Comparison of ENCODE assay signal across 12 cellular contexts in genomic region chr6:4355241-4355640, GRCh38.
A peak's percentile ranks its signal among the peaks of the same experiment; 100 is the strongest.
DNase-seq lines count a peak whose midpoint lies in the region; ATAC-seq and TF ChIP-seq lines count a peak whose summit lies in the region.
"Had no signal": no experiment of that assay in that cellular context is flagged by ENCODE, and none has a peak within 500 bp of the region (broad histone marks: within the 10 kb centered on the region; RNA-seq: fewer than 3 reads in every experiment).

No MANE protein-coding gene starts in this region.

- H3K9me3 Mint-ChIP-seq in HFFc6 (no peaks in the 10 kb centered on the region), mesothelial cell of epicardium (peaks cover 4% of the 10 kb centered on the region)

- H3K4me3 Mint-ChIP-seq in HFFc6, result peak overlapping the region; percentile 40; the same call in 1 of the 2 replicates
- no peak overlapping the region for H3K4me3 Mint-ChIP-seq in mesothelial cell of epicardium
- H3K4me3 Mint-ChIP-seq in T-helper 17 cell, result no peak overlapping the region

- no peaks in the 10 kb centered on the region for H3K36me3 Mint-ChIP-seq in HFFc6 (ENCODE audit: low read depth)
- H3K36me3 Mint-ChIP-seq in mesothelial cell of epicardium, result no peaks in the 10 kb centered on the region
- H3K36me3 Mint-ChIP-seq in T-helper 17 cell (ENCODE audit: low read depth), result no peaks in the 10 kb centered on the region

- H3K4me1 Mint-ChIP-seq in HFFc6 (ENCODE audit: low read depth) (peaks cover 94% of the 10 kb centered on the region), mesothelial cell of epicardium (peaks cover 19% of the 10 kb centered on the region), T-helper 17 cell (no peaks in the 10 kb centered on the region)

- H3K27ac Mint-ChIP-seq in HFFc6 (peak overlapping the region; percentile 78), mesothelial cell of epicardium (no peak overlapping the region), T-helper 17 cell (no peak overlapping the region)

- no peak for ATAC-seq in GM18870 (IDR thresholded peaks at IDR 0.05; ENCODE audit: unreplicated experiment)
- no peak for ATAC-seq in HG03571 (IDR thresholded peaks at IDR 0.05; ENCODE audit: unreplicated experiment)
- no peak for ATAC-seq in T-helper 17 cell

- H3K27me3 Mint-ChIP-seq in HFFc6 (ENCODE audit: insufficient read depth) (no peaks in the 10 kb centered on the region; the same call in 1 of the 2 replicates), mesothelial cell of epicardium (ENCODE audit: low read depth) (no peaks in the 10 kb centered on the region), T-helper 17 cell (peaks cover 23% of the 10 kb centered on the region)

- no peaks in the 10 kb centered on the region for H3K9me3 ChIP-seq in T-helper 17 cell (ENCODE audit: control insufficient read depth, low read length, poor library complexity, severe bottlenecking)

- no peak for TF ChIP-seq CTCF in HFFc6 (IDR thresholded peaks at IDR 0.05)
- TF ChIP-seq CTCF in mesothelial cell of epicardium (IDR thresholded peaks at IDR 0.05; ENCODE audit: unreplicated experiment), result no peak

- DNase-seq in 8988T, result peak; percentile 57
- peak; percentile 88 for DNase-seq in HFFc6
- peak; percentile 55 for DNase-seq in astrocyte of the hippocampus (ENCODE audit: low read depth, low spot score)
- peak; percentile 60 for DNase-seq in islet precursor cell
- DNase-seq in mesothelial cell of epicardium (ENCODE audit: low spot score in 2 of 2, unreplicated experiment in 2 of 2), result no peak
- DNase-seq in T-helper 17 cell, result no peak
- DNase-seq: activated CD4-positive, alpha-beta T cell treated with anti-CD3 and anti-CD28 coated beads for 4 hours; hippocampal formation; Karpas-422; NCI-H2227 treated with DMSO at 0.1 percent for 48 hours had no signal

Comparison
In these comparisons a context has a peak if more than half of its experiments do, and no peak if none do; other contexts are left out.
1. DNase-seq: peak in 8988T (single experiment), HFFc6 (single experiment), astrocyte of the hippocampus (single experiment) and islet precursor cell (single experiment); none in mesothelial cell of epicardium (0 of 2) and T-helper 17 cell (0 of 3).